In the genomic region with DNA sequence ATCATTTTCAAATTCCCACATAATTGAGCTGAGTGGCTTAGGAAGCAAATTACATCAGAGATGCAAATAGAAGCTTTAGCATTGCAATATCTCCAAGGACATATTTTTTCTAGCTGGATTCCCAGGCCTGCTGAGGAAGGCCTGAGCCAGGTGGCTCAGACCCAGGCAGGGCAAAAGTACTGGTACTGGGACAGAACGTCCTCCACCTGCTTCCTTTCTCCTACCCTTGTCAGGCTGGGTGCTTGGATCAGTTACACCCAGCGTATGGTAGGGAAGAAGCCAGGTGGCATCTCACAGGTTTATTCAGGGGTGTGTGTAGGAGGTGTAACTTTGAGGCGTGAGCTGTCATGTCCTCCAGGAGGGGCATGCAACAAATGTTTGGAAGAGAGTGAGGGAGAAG, we compare ENCODE assay signal across 20 cellular contexts.
"Had no signal": no experiment of that assay in that cellular context is flagged by ENCODE, and none has a peak within 500 bp of the region (broad histone marks: within the 10 kb centered on the region; RNA-seq: fewer than 3 reads in every experiment).

No MANE protein-coding gene starts in this region.

- H3K36me3 ChIP-seq: lower lobe of right lung, suprapubic skin, transverse colon, vagina had no signal

- H3K4me3 ChIP-seq: lower lobe of right lung, suprapubic skin, transverse colon, vagina had no signal

- H3K27me3 ChIP-seq: suprapubic skin, transverse colon, vagina had no signal

- FAIRE-seq: frontal cortex had no signal

- ATAC-seq: activated CD8-positive, alpha-beta T cell treated with anti-CD3 and anti-CD28 coated beads for 36 hours; activated T-helper 17 cell treated with anti-CD3 and anti-CD28 coated beads, Interleukin-2, amount 50 U/mL, for 72 hours; lower lobe of right lung; natural killer cell treated with Interleukin-12 subunit alpha and Interleukin-12 subunit beta and Interleukin-15 and Interleukin-18, amount 100 ng/mL, for 72 hours; stimulated activated naive CD8-positive, alpha-beta T cell treated with anti-CD3 and anti-CD28 coated beads, Interleukin-15, amount 100 ng/mL, for 72 hours had no signal

- DNase-seq: activated CD4-positive, alpha-beta T cell treated with anti-CD3 and anti-CD28 coated beads, Interleukin-2, amount 10 ng/mL, durations not matched to agents 24 days and 14 days; activated CD4-positive, CD25-positive, alpha-beta regulatory T cell; activated CD8-positive, alpha-beta T cell treated with anti-CD3 and anti-CD28 coated beads for 36 hours; activated naive CD4-positive, alpha-beta T cell treated with Interleukin-2 at 50 U/mL for 16 hours; activated T-cell treated with anti-CD3 and anti-CD28 coated beads, Interleukin-2, amount 50 U/mL, for 1 hour; effector CD4-positive, alpha-beta T cell; head of caudate nucleus; immature natural killer cell; kidney glomerular epithelial cell; lower lobe of right lung; nucleus accumbens; retina; stimulated activated CD4-positive, alpha-beta T cell treated with anti-CD3 and anti-CD28 coated beads, Interleukin-2, amount 100 ng/mL, for 24 hours; stimulated activated naive CD8-positive, alpha-beta T cell treated with anti-CD3 and anti-CD28 coated beads, Interleukin-15, amount 100 ng/mL, for 72 hours; transverse colon had no signal

- H3K9me3 ChIP-seq: lower lobe of right lung, suprapubic skin, transverse colon had no signal

- H3K27ac ChIP-seq: lower lobe of right lung, suprapubic skin, transverse colon, vagina had no signal
